Comparison of ENCODE assay signal across 11 cellular contexts in the genomic region with DNA sequence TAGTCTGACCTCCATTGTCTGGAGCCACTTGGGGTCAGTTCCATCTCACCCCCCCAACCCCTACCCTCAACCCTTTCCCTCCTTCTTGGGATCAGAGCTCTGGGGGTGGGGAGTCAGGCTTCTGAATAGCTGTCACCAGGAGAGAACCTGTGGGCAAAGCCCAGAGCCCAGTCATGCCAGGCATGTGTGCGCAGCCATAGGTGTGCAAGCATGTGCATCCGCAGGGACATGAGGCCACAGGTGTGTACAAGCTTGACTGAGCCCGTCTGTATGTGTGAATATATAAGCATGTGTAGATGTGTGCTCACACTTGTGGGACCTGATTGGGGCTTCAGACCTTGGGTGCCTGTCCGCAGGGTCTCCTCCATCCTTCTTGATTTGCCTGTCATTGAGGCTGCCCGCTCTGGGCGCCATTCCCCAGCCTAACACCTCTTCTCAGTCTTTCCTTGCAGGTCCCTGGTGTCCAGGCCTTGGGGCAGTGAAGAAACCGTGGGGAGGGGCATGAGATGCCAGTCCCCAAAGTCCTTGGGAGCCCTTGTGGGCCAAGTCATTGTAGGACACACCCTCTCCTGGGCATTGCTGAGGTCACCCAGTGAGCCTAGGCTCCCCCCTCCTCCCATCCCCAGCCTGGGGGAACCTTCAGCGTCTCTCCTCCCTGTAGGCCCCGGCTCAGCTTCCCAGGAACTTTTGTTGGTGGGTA. TPM values are rescaled to one million over a fixed set of nuclear protein-coding genes. Genes with fewer than 3 reads are reported as not detected.
A peak's percentile ranks its signal among the peaks of the same experiment; 100 is the strongest.
DNase-seq lines count a peak whose midpoint lies in the region; ATAC-seq and TF ChIP-seq lines count a peak whose summit lies in the region.
"Had no signal": no experiment of that assay in that cellular context is flagged by ENCODE, and none has a peak within 500 bp of the region (broad histone marks: within the 10 kb centered on the region; RNA-seq: fewer than 3 reads in every experiment).

No MANE protein-coding gene starts in this region.

- TF ChIP-seq CTCF in OCI-LY7 (conservative IDR thresholded peaks at IDR 0.05; ENCODE audit: low read length) (no peak), esophagus muscularis mucosa (IDR thresholded peaks at IDR 0.05) (no peak), stomach (IDR thresholded peaks at IDR 0.05) (no peak), coronary artery (IDR thresholded peaks at IDR 0.05) (no peak)

- no TSS peak for BruUV-seq in OCI-LY7 (replicated peaks; lab: Mats Ljungman, UMichigan)

- no peak for ATAC-seq in activated T-cell treated with anti-CD3 and anti-CD28 coated beads, Interleukin-2, amount 50 U/mL, for 72 hours (replicated peaks in 1 of 2)

- H3K4me1 Mint-ChIP-seq in activated T-cell treated with anti-CD3 and anti-CD28 coated beads, Interleukin-2, amount 50 U/mL, for 72 hours (ENCODE audit: low read depth): peaks cover 27% of the 10 kb centered on the region
- H3K4me1 Mint-ChIP-seq in activated T-helper 2 cell treated with anti-CD3 and anti-CD28 coated beads, Interferon-gamma antibody, Interleukin-2, Interleukin-4, amounts not matched to agents 10 μg/mL and 5 μg/mL and 100 μg/mL, durations not matched to agents 14 hours and 24 hours and 36 hours (ENCODE audit: low read depth): peaks cover 11% of the 10 kb centered on the region

- TF ChIP-seq EP300 in esophagus muscularis mucosa (IDR thresholded peaks at IDR 0.05): no peak
- TF ChIP-seq EP300 in stomach (IDR thresholded peaks at IDR 0.05): no peak

- no peak overlapping the region for H2AFZ ChIP-seq in OCI-LY7 (ENCODE audit: low read length)

- POLR2A ChIA-PET in OCI-LY7 (lab: Charles Lee): interaction anchor here (0.5 kb wide), 1 partner anchor 9 kb away, joined by 3 read pairs; no protein-coding TSS in a partner anchor

- H3K27ac ChIP-seq in OCI-LY7 (ENCODE audit: low read depth, low read length, poor library complexity, severe bottlenecking) (peak overlapping the region; percentile 59), esophagus muscularis mucosa (replicated peaks in 1 of 4) (peak overlapping the region; percentile 69 to 78 (median 74)), stomach (peak overlapping the region in 3 of 5 donors; percentile 4 to 83 (median 68)), coronary artery (peak overlapping the region in 1 of 2 donors; percentile 82)

- 94% methylated on average over 9 of the region's 9 CpGs for WGBS in esophagus muscularis mucosa
- 82 to 93% (median 90%) methylated on average over 9 of the region's 9 CpGs for WGBS in stomach, 5 donors

- H3K9me3 ChIP-seq in OCI-LY7 (ENCODE audit: low read length): no peaks in the 10 kb centered on the region
- no peaks in the 10 kb centered on the region for H3K9me3 ChIP-seq in esophagus muscularis mucosa
- H3K9me3 ChIP-seq in stomach: no peaks in the 10 kb centered on the region

- peak overlapping the region; percentile 48; the same call in 1 of the 2 replicates for H3K4me2 ChIP-seq in OCI-LY7 (ENCODE audit: low read length)

- H3K9me2 ChIP-seq in OCI-LY7 (ENCODE audit: insufficient read depth, low read length): no peaks in the 10 kb centered on the region

- intact Hi-C loops in OCI-LY7 (cut with micrococcal nuclease; ENCODE audit: unreplicated experiment) (no loop called here), esophagus muscularis mucosa (cut with DNase I) (no loop called here), stomach (cut with DNase I; ENCODE audit: low total_unique reads) (no loop called here)
- intact Hi-C loops in activated T-helper 2 cell treated with anti-CD3 and anti-CD28 coated beads, Interferon-gamma antibody, Interleukin-2, Interleukin-4, amounts not matched to agents 10 μg/mL and 5 μg/mL and 100 μg/mL, durations not matched to agents 14 hours and 24 hours and 36 hours (cut with micrococcal nuclease): no loop called here

- H3K4me3 Mint-ChIP-seq in activated T-cell treated with anti-CD3 and anti-CD28 coated beads, Interleukin-2, amount 50 U/mL, for 72 hours: no peak overlapping the region
- H3K4me3 Mint-ChIP-seq in activated T-helper 2 cell treated with anti-CD3 and anti-CD28 coated beads, Interferon-gamma antibody, Interleukin-2, Interleukin-4, amounts not matched to agents 10 μg/mL and 5 μg/mL and 100 μg/mL, durations not matched to agents 14 hours and 24 hours and 36 hours (ENCODE audit: low read depth): no peak overlapping the region

- no peaks in the 10 kb centered on the region for H4K20me1 ChIP-seq in OCI-LY7 (ENCODE audit: insufficient read depth, low read length)

- no peaks in the 10 kb centered on the region for H3K9me3 Mint-ChIP-seq in activated T-cell treated with anti-CD3 and anti-CD28 coated beads, Interleukin-2, amount 50 U/mL, for 72 hours
- H3K9me3 Mint-ChIP-seq in activated T-helper 2 cell treated with anti-CD3 and anti-CD28 coated beads, Interferon-gamma antibody, Interleukin-2, Interleukin-4, amounts not matched to agents 10 μg/mL and 5 μg/mL and 100 μg/mL, durations not matched to agents 14 hours and 24 hours and 36 hours: no peaks in the 10 kb centered on the region

- H3K4me3 ChIP-seq in OCI-LY7 (ENCODE audit: low read depth, low read length, poor library complexity, severe bottlenecking): no peak overlapping the region
- H3K4me3 ChIP-seq in esophagus muscularis mucosa: no peak overlapping the region
- H3K4me3 ChIP-seq in stomach: no peak overlapping the region
- H3K4me3 ChIP-seq in coronary artery: no peak overlapping the region

- H3K36me3 ChIP-seq in OCI-LY7 (ENCODE audit: insufficient read depth, low read length) (peaks cover 87% of the 10 kb centered on the region), esophagus muscularis mucosa (peaks cover 3 to 22% (median 14%) of the 10 kb centered on the region in 4 donors), stomach (peaks cover 0 to 81% (median 19%) of the 10 kb centered on the region in 4 donors)

- H3K27me3 ChIP-seq in esophagus muscularis mucosa: no peaks in the 10 kb centered on the region
- no peaks in the 10 kb centered on the region for H3K27me3 ChIP-seq in stomach

- peaks cover 21% of the 10 kb centered on the region for H3K4me1 ChIP-seq in OCI-LY7 (ENCODE audit: insufficient read depth, low read length, poor library complexity, severe bottlenecking)
- peaks cover 16 to 25% (median 22%) of the 10 kb centered on the region in 4 donors for H3K4me1 ChIP-seq in esophagus muscularis mucosa
- H3K4me1 ChIP-seq in stomach: peaks cover 8 to 24% (median 22%) of the 10 kb centered on the region in 4 donors

- H3K79me2 ChIP-seq in OCI-LY7 (ENCODE audit: insufficient read depth, low read depth, low read length): no peaks in the 10 kb centered on the region

- TF ChIP-seq POLR2A in esophagus muscularis mucosa (IDR thresholded peaks at IDR 0.05; ENCODE audit: low read depth): no peak
- TF ChIP-seq POLR2A in stomach (IDR thresholded peaks at IDR 0.05): no peak

- peak overlapping the region; percentile 73 for H3K27ac Mint-ChIP-seq in activated T-cell treated with anti-CD3 and anti-CD28 coated beads, Interleukin-2, amount 50 U/mL, for 72 hours
- H3K27ac Mint-ChIP-seq in activated T-helper 2 cell treated with anti-CD3 and anti-CD28 coated beads, Interferon-gamma antibody, Interleukin-2, Interleukin-4, amounts not matched to agents 10 μg/mL and 5 μg/mL and 100 μg/mL, durations not matched to agents 14 hours and 24 hours and 36 hours: no peak overlapping the region

- no peaks in the 10 kb centered on the region for H3K27me3 Mint-ChIP-seq in activated T-cell treated with anti-CD3 and anti-CD28 coated beads, Interleukin-2, amount 50 U/mL, for 72 hours (ENCODE audit: low read depth)
- no peaks in the 10 kb centered on the region for H3K27me3 Mint-ChIP-seq in activated T-helper 2 cell treated with anti-CD3 and anti-CD28 coated beads, Interferon-gamma antibody, Interleukin-2, Interleukin-4, amounts not matched to agents 10 μg/mL and 5 μg/mL and 100 μg/mL, durations not matched to agents 14 hours and 24 hours and 36 hours (ENCODE audit: low read depth)

- peaks cover 5 to 22% of the 10 kb centered on the region in 2 donors for H3K36me3 Mint-ChIP-seq in activated T-cell treated with anti-CD3 and anti-CD28 coated beads, Interleukin-2, amount 50 U/mL, for 72 hours (ENCODE audit: insufficient read depth in 2 of 2)
- peaks cover 53% of the 10 kb centered on the region for H3K36me3 Mint-ChIP-seq in activated T-helper 2 cell treated with anti-CD3 and anti-CD28 coated beads, Interferon-gamma antibody, Interleukin-2, Interleukin-4, amounts not matched to agents 10 μg/mL and 5 μg/mL and 100 μg/mL, durations not matched to agents 14 hours and 24 hours and 36 hours (ENCODE audit: low read depth)

- no peak for DNase-seq in activated T-cell treated with anti-CD3 and anti-CD28 coated beads, Interleukin-2, amount 50 U/mL, for 72 hours
- DNase-seq in activated T-cell treated with anti-CD3 and anti-CD28 coated beads, Interleukin-2, amount 50 U/mL, for 48 hours: no peak
- DNase-seq in OCI-LY7 (ENCODE audit: low spot score): no peak
- DNase-seq in esophagus muscularis mucosa (ENCODE audit: extremely low spot score): no peak
- no peak for DNase-seq in stomach
- DNase-seq in activated T-helper 2 cell treated with anti-CD3 and anti-CD28 coated beads, Interferon-gamma antibody, Interleukin-2, Interleukin-4, amounts not matched to agents 10 μg/mL and 5 μg/mL and 100 μg/mL, durations not matched to agents 14 hours and 24 hours and 36 hours (ENCODE audit: low spot score): no peak
- no peak for DNase-seq in NOMO-1 treated with dmso at 0.1 percent for 144 hours (lab: John Stamatoyannopoulos, UW; ENCODE audit: unreplicated experiment)
- no peak for DNase-seq in coronary artery (ENCODE audit: low spot score)
- DNase-seq: activated CD8-positive, alpha-beta memory T cell treated with anti-CD3 and anti-CD28 coated beads, Interleukin-2, amount 50 U/mL, for 4 hours; DND-41; midbrain had no signal

- CTCF ChIA-PET in OCI-LY7 (lab: Charles Lee; ENCODE audit: unreplicated experiment): no interaction called here

RNA-seq across cellular contexts. Expression of a gene that starts 9.0 kb away (rescaled TPM):
- 10 to 100 TPM; 55.8 to 56.0 TPM for total RNA-seq in activated T-cell treated with anti-CD3 and anti-CD28 coated beads, Interleukin-2, amount 50 U/mL, for 72 hours
- total RNA-seq in OCI-LY7 (2014; rRNA removed; shearing (Covaris generic)): 99.1 and 103 TPM in 2 replicates
- total RNA-seq in OCI-LY7 (2022): 108 and 130 TPM in 2 replicates
- total RNA-seq in esophagus muscularis mucosa: 10 to 100 TPM; 11.8 to 19.3 (median 18.2) TPM
- 100 to 1,000 TPM in 1 of 5 donors, 10 to 100 TPM in 4; 13.0 to 266 (median 40.3) TPM for total RNA-seq in stomach
- polyA plus RNA-seq in stomach: 10 to 100 TPM; 15.4 to 67.0 (median 30.4) TPM
- total RNA-seq in activated T-helper 2 cell treated with anti-CD3 and anti-CD28 coated beads, Interferon-gamma antibody, Interleukin-2, Interleukin-4, amounts not matched to agents 10 μg/mL and 5 μg/mL and 100 μg/mL, durations not matched to agents 14 hours and 24 hours and 36 hours: 86.8 and 87.1 TPM in 2 replicates

RNA-seq across cellular contexts. Expression of a gene that starts 29.4 kb away (rescaled TPM):
- total RNA-seq in activated T-cell treated with anti-CD3 and anti-CD28 coated beads, Interleukin-2, amount 50 U/mL, for 72 hours: 10 to 100 TPM; 31.9 to 41.3 TPM
- 8.1 and 12.9 TPM in 2 replicates for total RNA-seq in OCI-LY7 (2014; rRNA removed; shearing (Covaris generic))
- 10.4 and 12.1 TPM in 2 replicates for total RNA-seq in OCI-LY7 (2022)
- total RNA-seq in esophagus muscularis mucosa: 10 to 100 TPM; 26.6 to 75.4 (median 58.1) TPM
- total RNA-seq in stomach: 100 to 1,000 TPM; 125 to 895 (median 321) TPM
- polyA plus RNA-seq in stomach: 100 to 1,000 TPM; 310 to 950 (median 759) TPM
- total RNA-seq in activated T-helper 2 cell treated with anti-CD3 and anti-CD28 coated beads, Interferon-gamma antibody, Interleukin-2, Interleukin-4, amounts not matched to agents 10 μg/mL and 5 μg/mL and 100 μg/mL, durations not matched to agents 14 hours and 24 hours and 36 hours: 10.7 and 16.0 TPM in 2 replicates
